Comparison of ENCODE assay signal across 8 cellular contexts in the genomic region with DNA sequence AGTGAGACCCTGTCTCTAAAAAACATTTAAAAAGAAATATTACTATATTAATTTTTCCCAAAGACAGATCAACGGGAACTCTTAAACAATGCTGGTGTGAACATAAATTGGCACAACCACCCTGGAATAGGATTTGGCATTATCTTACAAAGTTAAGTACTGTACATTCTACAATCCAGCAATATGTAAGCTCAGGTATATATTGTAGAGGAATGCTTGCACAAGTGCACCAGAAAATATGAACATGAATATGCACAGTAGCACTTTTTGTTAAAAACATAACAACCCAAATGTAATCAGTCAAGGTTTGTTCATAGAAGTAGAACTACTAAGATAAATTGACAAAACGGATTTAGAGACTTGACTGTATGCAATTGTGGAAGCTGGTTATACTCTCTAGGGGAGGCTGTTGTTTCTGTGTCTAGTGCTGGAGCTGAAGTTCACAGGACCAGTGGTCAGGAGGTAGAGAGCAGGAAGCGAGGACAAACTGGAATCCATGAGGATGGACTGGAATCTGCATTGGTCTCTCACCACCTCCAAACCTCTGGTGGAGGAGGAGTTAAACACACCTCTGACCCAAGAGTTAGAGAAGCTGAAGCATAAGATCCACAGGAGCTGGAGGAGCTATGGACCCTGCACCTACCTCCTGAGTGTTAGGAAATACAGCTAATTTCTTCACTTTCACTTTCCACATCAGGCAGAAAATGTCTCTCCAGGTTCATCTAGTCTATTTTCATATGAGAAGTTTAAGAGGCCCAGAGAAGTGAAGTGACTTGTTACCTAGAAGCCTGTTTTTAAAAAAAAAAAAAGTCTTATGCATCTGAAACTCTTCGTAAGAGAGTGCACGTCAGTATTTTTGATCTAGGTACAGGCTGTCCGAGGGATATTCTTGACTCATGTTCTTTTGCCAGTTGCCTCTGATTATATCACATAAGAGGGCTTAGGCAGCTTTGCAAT. TPM values are rescaled to one million over a fixed set of nuclear protein-coding genes. Genes with fewer than 3 reads are reported as not detected.
DNase-seq lines count a peak whose midpoint lies in the region; ATAC-seq, FAIRE-seq and TF ChIP-seq lines count a peak whose summit lies in the region.

No MANE protein-coding gene starts in this region.

- peaks cover 2% of the 10 kb centered on the region for H3K4me1 ChIP-seq in keratinocyte (ENCODE audit: control insufficient read depth, extremely low read depth, insufficient read depth, low read length)
- H3K4me1 ChIP-seq in tibial artery = peaks cover 0 to 38% (median 3%) of the 10 kb centered on the region in 4 donors

- peak overlapping the region; percentile 8 for H3K27ac Mint-ChIP-seq in T-helper 2 cell treated with Interferon-gamma antibody and Interleukin-4, amounts not matched to agents 5 μg/mL and 100 μg/mL, for 36 hours

- no peaks in the 10 kb centered on the region for H3K9me3 Mint-ChIP-seq in T-helper 2 cell treated with Interferon-gamma antibody and Interleukin-4, amounts not matched to agents 5 μg/mL and 100 μg/mL, for 36 hours

- TF ChIP-seq POLR2A in GM12891 (IDR thresholded peaks at IDR 0.05; ENCODE audit: low read depth, low read length) = no peak

- peaks cover 20% of the 10 kb centered on the region for H3K4me1 Mint-ChIP-seq in T-helper 2 cell treated with Interferon-gamma antibody and Interleukin-4, amounts not matched to agents 5 μg/mL and 100 μg/mL, for 36 hours (ENCODE audit: low read depth)

- TF ChIP-seq CTCF in keratinocyte (optimal IDR thresholded peaks at IDR 0.05 in 1 of 3, IDR thresholded peaks at IDR 0.05 in 1 of 3, conservative IDR thresholded peaks at IDR 0.05 in 1 of 3; ENCODE audit: extremely low read depth in 1 of 3, insufficient read depth in 2 of 3, low read length in 3 of 3) (no peak), tibial artery (IDR thresholded peaks at IDR 0.05) (peak in 1 of 2 experiments; percentile 9)

- H3K27ac ChIP-seq in keratinocyte (ENCODE audit: control insufficient read depth, insufficient read depth, low read length) = no peak overlapping the region
- H3K27ac ChIP-seq in tibial artery = peak overlapping the region; percentile 78 to 89

- intact Hi-C loops in tibial artery (cut with DNase I; ENCODE audit: low total_unique reads) = no loop called here

- H3K9me3 ChIP-seq in keratinocyte (ENCODE audit: control insufficient read depth, low read depth, low read length) (no peaks in the 10 kb centered on the region), tibial artery (no peaks in the 10 kb centered on the region)

- FAIRE-seq in GM12891 (lab: Jason Lieb, UNC) (peak; percentile 93), keratinocyte (lab: Jason Lieb, UNC) (no peak)

- DNase-seq in GM12891 (ENCODE audit: insufficient read length, low spot score) (no peak), keratinocyte (ENCODE audit: low read depth, low spot score) (no peak), tibial artery (no peak), NCI-H1930 (lab: John Stamatoyannopoulos, UW) (no peak), LoVo (ENCODE audit: low spot score) (no peak)
- no peak for DNase-seq in T-helper 2 cell treated with Interferon-gamma antibody and Interleukin-4, amounts not matched to agents 5 μg/mL and 100 μg/mL, for 36 hours (ENCODE audit: low spot score)
- no peak for DNase-seq in activated CD4-positive, alpha-beta T cell treated with anti-CD3 and anti-CD28 coated beads for 48 hours

- H3K9ac ChIP-seq in keratinocyte (ENCODE audit: control insufficient read depth, extremely low read depth, insufficient read depth, low read length) = peak overlapping the region; percentile 6

- peak overlapping the region; percentile 79 for H3K4me3 Mint-ChIP-seq in T-helper 2 cell treated with Interferon-gamma antibody and Interleukin-4, amounts not matched to agents 5 μg/mL and 100 μg/mL, for 36 hours

- H4K20me1 ChIP-seq in keratinocyte (ENCODE audit: control insufficient read depth, extremely low read depth, insufficient read depth, low read length) = no peaks in the 10 kb centered on the region

- H3K36me3 ChIP-seq in keratinocyte (ENCODE audit: control insufficient read depth in 2 of 2, extremely low read depth in 1 of 2, insufficient read depth in 2 of 2, low read length in 2 of 2) = no peaks in the 10 kb centered on the region
- H3K36me3 ChIP-seq in tibial artery = no peaks in the 10 kb centered on the region

- H3K4me3 ChIP-seq in keratinocyte (ENCODE audit: control insufficient read depth in 2 of 3, extremely low read depth in 1 of 3, insufficient read depth in 2 of 3, low read depth in 1 of 3, low read length in 3 of 3) (peak overlapping the region in 2 of 3 experiments; percentile 36 to 48), tibial artery (peak overlapping the region; percentile 45 to 53)

- no peaks in the 10 kb centered on the region for H3K27me3 Mint-ChIP-seq in T-helper 2 cell treated with Interferon-gamma antibody and Interleukin-4, amounts not matched to agents 5 μg/mL and 100 μg/mL, for 36 hours (ENCODE audit: low read depth)

- peak overlapping the region; percentile 61 for H2AFZ ChIP-seq in keratinocyte (ENCODE audit: control insufficient read depth, low read length)

- peak; percentile 72 for ATAC-seq in HG02642 (IDR thresholded peaks at IDR 0.05; ENCODE audit: poor library complexity, unreplicated experiment)

- H3K9me1 ChIP-seq in keratinocyte (ENCODE audit: control insufficient read depth, extremely low read depth, insufficient read depth, low read length) = no peaks in the 10 kb centered on the region

- H3K79me2 ChIP-seq in keratinocyte (ENCODE audit: control insufficient read depth, insufficient read depth, low read length) = no peaks in the 10 kb centered on the region

- dilution Hi-C loops in keratinocyte (cut with MboI; ENCODE audit: extremely low pct_ligation_motif_present, low sequenced_read_pairs) = no loop called here

- H3K4me2 ChIP-seq in keratinocyte (ENCODE audit: control insufficient read depth, extremely low read depth, insufficient read depth, low read depth, low read length) = peak overlapping the region; percentile 65

- no peaks in the 10 kb centered on the region for H3K27me3 ChIP-seq in keratinocyte (ENCODE audit: control insufficient read depth, extremely low read depth, insufficient read depth, low read length)
- no peaks in the 10 kb centered on the region for H3K27me3 ChIP-seq in tibial artery

- peaks cover 11% of the 10 kb centered on the region for H3K36me3 Mint-ChIP-seq in T-helper 2 cell treated with Interferon-gamma antibody and Interleukin-4, amounts not matched to agents 5 μg/mL and 100 μg/mL, for 36 hours (ENCODE audit: low read depth)

TF ChIP-seq in GM12891, 5 proteins besides CTCF, POLR2A, EP300 and RAD21:
- no peak for TF ChIP-seq POLR2AphosphoS5 (IDR thresholded peaks at IDR 0.05; ENCODE audit: low read depth, low read length)
- TF ChIP-seq SPI1 (IDR thresholded peaks at IDR 0.05; ENCODE audit: low read depth, low read length) = no peak
- TF ChIP-seq TAF1 (IDR thresholded peaks at IDR 0.05; ENCODE audit: low read depth, low read length) = no peak
- no peak for TF ChIP-seq POU2F2 (IDR thresholded peaks at IDR 0.05; ENCODE audit: low read depth, low read length)
- TF ChIP-seq PAX5 (IDR thresholded peaks at IDR 0.05; ENCODE audit: insufficient read depth, low read length, severe bottlenecking) = no peak

RNA-seq across cellular contexts. Expression of gene RIC1, which starts 20.3 kb away (rescaled TPM):
- polyA plus RNA-seq in GM12891 (2012; ENCODE audit: low read depth, missing spikeins) = 13.3 TPM
- polyA plus RNA-seq in keratinocyte = 17.2 to 20.5 TPM (median 19.6 TPM) in 3 replicates
- 7.2 TPM for polyA plus RNA-seq in keratinocyte (2011; ENCODE audit: low read depth)
- 7.8 and 16.1 TPM in 2 replicates for polyA plus RNA-seq in keratinocyte (2011; cell fraction: cytosol; rRNA removed)
- polyA plus RNA-seq in keratinocyte (2011; cell fraction: nucleus; rRNA removed) = 33.6 and 39.6 TPM in 2 replicates
- 8.9 and 11.0 TPM in 2 replicates for polyA plus RNA-seq in keratinocyte (2012; ENCODE audit: low replicate concordance)
- polyA minus RNA-seq in keratinocyte = 22.7 to 62.7 TPM (median 42.9 TPM) in 3 replicates
- 13.0 TPM for polyA minus RNA-seq in keratinocyte (2011; cell fraction: cytosol; rRNA and poly(A)+ RNA removed)
- polyA minus RNA-seq in keratinocyte (2011; cell fraction: nucleus; rRNA and poly(A)+ RNA removed) = 46.8 and 96.8 TPM in 2 replicates
